Comparison of ENCODE assay signal across 10 cellular contexts in the genomic region with DNA sequence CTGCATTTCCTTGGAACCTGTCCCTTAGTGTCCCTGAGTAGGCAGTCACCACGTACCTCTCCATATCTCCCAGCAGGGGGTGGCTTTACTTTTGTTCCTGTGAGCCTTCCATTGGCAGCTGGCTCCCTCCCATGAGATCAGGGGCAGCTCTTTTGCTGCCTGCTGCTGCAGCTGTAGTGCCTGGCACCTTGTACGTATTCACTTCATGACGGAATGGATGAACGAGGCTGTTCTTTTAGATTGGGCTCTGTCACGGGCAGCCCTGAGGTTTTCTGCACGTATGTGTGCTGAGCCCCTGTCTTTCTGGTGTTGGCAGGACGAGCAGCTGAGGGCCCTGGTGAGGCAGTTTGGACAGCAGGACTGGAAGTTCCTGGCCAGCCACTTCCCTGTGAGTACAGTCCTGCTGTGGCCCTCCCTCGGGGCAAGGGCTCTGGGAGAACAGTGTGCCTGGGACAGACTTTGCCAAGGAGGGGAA. TPM values are rescaled to one million over a fixed set of nuclear protein-coding genes. Genes with fewer than 3 reads are reported as not detected.
DNase-seq lines count a peak whose midpoint lies in the region; ATAC-seq, FAIRE-seq and TF ChIP-seq lines count a peak whose summit lies in the region.
"Had no signal": no experiment of that assay in that cellular context is flagged by ENCODE, and none has a peak within 500 bp of the region (broad histone marks: within the 10 kb centered on the region; RNA-seq: fewer than 3 reads in every experiment).

No MANE protein-coding gene starts in this region.

- 70 to 83% (median 82%) methylated on average over 8 of the region's 8 CpGs for WGBS in small intestine, 3 donors

- peaks cover 0 to 9% (median 0%) of the 10 kb centered on the region in 7 donors for H3K4me1 Mint-ChIP-seq in naive thymus-derived CD4-positive, alpha-beta T cell

- POLR2A ChIA-PET in A673 (lab: Charles Lee; ENCODE audit: low non-redundant PET) = interaction anchor here (0.5 to 0.6 kb wide), 2 partner anchors 92 to 224 kb away, joined by 3 read pairs; no protein-coding TSS in a partner anchor
- POLR2A ChIA-PET in naive thymus-derived CD4-positive, alpha-beta T cell (lab: Charles Lee) = no interaction called here

- H3K9me3 ChIP-seq in A673 (ENCODE audit: low read depth, low read length, poor library complexity, severe bottlenecking) (no peaks in the 10 kb centered on the region), small intestine (ENCODE audit: control insufficient read depth, low read depth) (no peaks in the 10 kb centered on the region)
- H3K9me3 ChIP-seq in naive thymus-derived CD4-positive, alpha-beta T cell (ENCODE audit: control insufficient read depth in 2 of 3, low read length in 3 of 3) = no peaks in the 10 kb centered on the region
- H3K9me3 ChIP-seq: lower lobe of right lung had no signal

- no TSS peak for BruUV-seq in A673 (replicated peaks; lab: Mats Ljungman, UMichigan)

- peak; percentile 51 for DNase-seq in A673 (ENCODE audit: low spot score)
- peak; percentile 74 for DNase-seq in NCI-H69 (lab: John Stamatoyannopoulos, UW)
- peak in 1 of 9 donors; percentile 12 for DNase-seq in naive thymus-derived CD4-positive, alpha-beta T cell
- DNase-seq in small intestine = no peak
- no peak for DNase-seq in NOMO-1 treated with dmso at 0.1 percent for 144 hours (lab: John Stamatoyannopoulos, UW; ENCODE audit: unreplicated experiment)
- no peak for DNase-seq in omental fat pad (ENCODE audit: low spot score)
- DNase-seq: lower lobe of right lung had no signal

- H3K4me3 Mint-ChIP-seq in naive thymus-derived CD4-positive, alpha-beta T cell = no peak overlapping the region

- H3K27ac Mint-ChIP-seq in naive thymus-derived CD4-positive, alpha-beta T cell = no peak overlapping the region

- H3K36me3 ChIP-seq in A673 (ENCODE audit: insufficient read depth, low read length, poor library complexity, severe bottlenecking) (peaks cover 35% of the 10 kb centered on the region), small intestine (ENCODE audit: control insufficient read depth in 2 of 2, insufficient read depth in 2 of 2, low read length in 2 of 2) (peaks cover 0 to 2% of the 10 kb centered on the region in 2 donors)
- H3K36me3 ChIP-seq in naive thymus-derived CD4-positive, alpha-beta T cell (ENCODE audit: control insufficient read depth in 2 of 3, insufficient read depth in 3 of 3, low read length in 3 of 3) = no peaks in the 10 kb centered on the region
- H3K36me3 ChIP-seq: lower lobe of right lung had no signal

- peaks cover 4% of the 10 kb centered on the region for H3K4me1 ChIP-seq in A673 (ENCODE audit: insufficient read depth, low read length, poor library complexity, severe bottlenecking)
- no peaks in the 10 kb centered on the region for H3K4me1 ChIP-seq in naive thymus-derived CD4-positive, alpha-beta T cell (ENCODE audit: control insufficient read depth in 2 of 2, insufficient read depth in 2 of 2, low read length in 2 of 2)
- H3K4me1 ChIP-seq in small intestine (ENCODE audit: control insufficient read depth in 2 of 2, insufficient read depth in 1 of 2, low read depth in 1 of 2, low read length in 1 of 2) = no peaks in the 10 kb centered on the region
- H3K4me1 ChIP-seq: lower lobe of right lung had no signal

- H3K27ac ChIP-seq in A673 (ENCODE audit: low read depth, low read length, poor library complexity, severe bottlenecking) (no peak overlapping the region), small intestine (ENCODE audit: low read depth in 1 of 2, low read length in 1 of 2) (peak overlapping the region in 1 of 2 donors; percentile 86)
- H3K27ac ChIP-seq in naive thymus-derived CD4-positive, alpha-beta T cell (ENCODE audit: low read depth, low read length) = no peak overlapping the region
- H3K27ac ChIP-seq: lower lobe of right lung had no signal

- H3K9me3 Mint-ChIP-seq in naive thymus-derived CD4-positive, alpha-beta T cell = no peaks in the 10 kb centered on the region

- ATAC-seq in GM18517 (IDR thresholded peaks at IDR 0.05; ENCODE audit: unreplicated experiment) (peak; percentile 14), HG02973 (IDR thresholded peaks at IDR 0.05; ENCODE audit: unreplicated experiment) (peak; percentile 25), omental fat pad (ENCODE audit: low FRiP score) (no peak)
- peak; percentile 24 for ATAC-seq in naive thymus-derived CD4-positive, alpha-beta T cell

- H3K4me3 ChIP-seq in A673 (ENCODE audit: low read depth, low read length, poor library complexity, severe bottlenecking) (no peak overlapping the region), small intestine (ENCODE audit: low read depth in 1 of 2, low read length in 2 of 2) (no peak overlapping the region)
- H3K4me3 ChIP-seq in naive thymus-derived CD4-positive, alpha-beta T cell (ENCODE audit: low read length) = no peak overlapping the region
- H3K4me3 ChIP-seq: lower lobe of right lung had no signal

- H3K27me3 ChIP-seq in A673 (replicated peaks; ENCODE audit: insufficient read depth, low read depth, low read length, poor library complexity) = no peaks in the 10 kb centered on the region
- no peaks in the 10 kb centered on the region for H3K27me3 ChIP-seq in naive thymus-derived CD4-positive, alpha-beta T cell (ENCODE audit: control insufficient read depth in 2 of 2, insufficient read depth in 2 of 2, low read length in 2 of 2)
- H3K27me3 ChIP-seq in small intestine (ENCODE audit: control insufficient read depth in 2 of 2, insufficient read depth in 2 of 2, low read length in 2 of 2) = no peaks in the 10 kb centered on the region

- intact Hi-C loops in A673 (cut with micrococcal nuclease; ENCODE audit: unreplicated experiment) = loop anchor here (10.0 kb wide), 1 partner anchor 147 kb away; no protein-coding TSS in a partner anchor
- intact Hi-C loops in naive thymus-derived CD4-positive, alpha-beta T cell (cut with micrococcal nuclease) = no loop called here

- CTCF ChIA-PET in A673 (lab: Charles Lee) = no interaction called here
- CTCF ChIA-PET in naive thymus-derived CD4-positive, alpha-beta T cell (lab: Charles Lee) = interaction anchor here (0.7 kb wide), 1 partner anchor 291 kb away, joined by 3 read pairs; no protein-coding TSS in a partner anchor

- peaks cover 0 to 3% (median 0%) of the 10 kb centered on the region in 5 donors for H3K27me3 Mint-ChIP-seq in naive thymus-derived CD4-positive, alpha-beta T cell

- peaks cover 0 to 5% (median 0%) of the 10 kb centered on the region in 5 donors for H3K36me3 Mint-ChIP-seq in naive thymus-derived CD4-positive, alpha-beta T cell

- no peak for TF ChIP-seq CTCF in A673 (conservative IDR thresholded peaks at IDR 0.05; ENCODE audit: low read depth, low read length)
- no peak for TF ChIP-seq CTCF in omental fat pad (IDR thresholded peaks at IDR 0.05)

- FAIRE-seq in small intestine (lab: Jason Lieb, UNC) = no peak

RNA-seq across cellular contexts. Expression of gene MYBL2, which starts 14.6 kb away (rescaled TPM):
- total RNA-seq in A673 (2021) (256 TPM in 2 replicates), omental fat pad (1 to 10 TPM in 1 of 4 donors, under 1 TPM in 1, not detected in 2; 0.19 to 2.3 TPM)
- total RNA-seq in naive thymus-derived CD4-positive, alpha-beta T cell = 10 to 100 TPM in 1 of 5 experiments, 1 to 10 TPM in 1, under 1 TPM in 1, not detected in 2; 0.58 to 69.7 (median 2.7) TPM
- polyA plus RNA-seq in naive thymus-derived CD4-positive, alpha-beta T cell = not detected
- 10 to 100 TPM in 1 of 3 donors, 1 to 10 TPM in 2; 1.9 to 36.9 (median 2.5) TPM for polyA plus RNA-seq in small intestine

RNA-seq across cellular contexts. Expression of gene GTSF1L, which starts 45.3 kb away (rescaled TPM):
- total RNA-seq in A673 (2021) = not detected in 2 replicates
- 1 to 10 TPM in 2 of 5 experiments, not detected in 3; 1.4 to 1.7 TPM for total RNA-seq in naive thymus-derived CD4-positive, alpha-beta T cell
- not detected for polyA plus RNA-seq in naive thymus-derived CD4-positive, alpha-beta T cell
- polyA plus RNA-seq in small intestine = not detected
- not detected for total RNA-seq in omental fat pad
- total RNA-seq: lower lobe of right lung, temporal lobe had no signal

Comparison
In these comparisons a context has a peak if more than half of its experiments do, and no peak if none do; other contexts are left out.
1. DNase-seq: peak in A673 (single experiment) and NCI-H69 (single experiment); none in small intestine (single experiment), NOMO-1 treated with dmso at 0.1 percent for 144 hours (single experiment) and omental fat pad (single experiment).